Comparison of ENCODE assay signal across 10 cellular contexts in genomic region chr17:17007891-17008290, GRCh38. TPM values are rescaled to one million over a fixed set of nuclear protein-coding genes. Genes with fewer than 3 reads are reported as not detected.
A peak's percentile ranks its signal among the peaks of the same experiment; 100 is the strongest.
DNase-seq lines count a peak whose midpoint lies in the region; ATAC-seq, FAIRE-seq and TF ChIP-seq lines count a peak whose summit lies in the region.
"Not testable (repeated sequence)": the region's sequence is repeated elsewhere in the genome, so short reads cannot be mapped to it uniquely, and the experiment has no call there.
"Had no signal": no experiment of that assay in that cellular context is flagged by ENCODE, and none has a peak within 500 bp of the region (broad histone marks: within the 10 kb centered on the region; RNA-seq: fewer than 3 reads in every experiment).

No MANE protein-coding gene starts in this region.

- ATAC-seq in HepG2, result not testable (repeated sequence)

- POLR2A ChIA-PET in HepG2 (lab: Yijun Ruan, JAX), result interaction anchor here (0.6 kb wide), 1 partner anchor 36 kb away, joined by 3 read pairs; no protein-coding TSS in a partner anchor

- H3K27ac ChIP-seq in HepG2 (ENCODE audit: extremely low read length, insufficient read depth, low read length), result not testable (repeated sequence)

- H3K27me3 ChIP-seq in bronchial epithelial cell (ENCODE audit: control insufficient read depth, insufficient read depth, low read length), result not testable (repeated sequence)
- peaks cover 0 to 18% of the 10 kb centered on the region in 2 experiments; a peak in 3 of 5 replicates for H3K27me3 ChIP-seq in HepG2 (ENCODE audit: control insufficient read depth in 1 of 2, insufficient read depth in 2 of 2, low read length in 2 of 2)

- H3K9ac ChIP-seq in HepG2 (ENCODE audit: insufficient read depth, low read depth, low read length), result not testable (repeated sequence)

- not testable (repeated sequence) for H3K9me3 ChIP-seq in HepG2 (ENCODE audit: low read length)

- not testable (repeated sequence) for H3K4me2 ChIP-seq in HepG2 (ENCODE audit: low read depth, low read length)

- FAIRE-seq in bronchial epithelial cell (lab: Jason Lieb, UNC) (peak; percentile 94), HepG2 (lab: Jason Lieb, UNC) (peak; percentile 40)

- not testable (repeated sequence) for H4K20me1 ChIP-seq in HepG2 (ENCODE audit: insufficient read depth, low read length)

- not testable (repeated sequence) for TF ChIP-seq POLR2A in HepG2 (IDR thresholded peaks at IDR 0.05; ENCODE audit: insufficient read depth in 1 of 2, low read depth in 2 of 2, low read length in 2 of 2)

- H2AFZ ChIP-seq in HepG2 (ENCODE audit: low read length), result not testable (repeated sequence)

- intact Hi-C loops in HepG2 (cut with micrococcal nuclease; ENCODE audit: unreplicated experiment), result not testable (repeated sequence)

- CTCF ChIA-PET in HepG2 (lab: Yijun Ruan, JAX; ENCODE audit: low intra/inter-chr PET ratio, low total read pairs), result not testable (repeated sequence)

- H3K4me1 ChIP-seq in HepG2 (ENCODE audit: insufficient read depth, low read length), result not testable (repeated sequence)

- in situ Hi-C loops in HepG2 (cut with HindIII; ENCODE audit: extremely low pct_ligation_motif_present, low pct_unique_long_range_greater_than_20kb), result loop anchor here (10.0 kb wide), 1 partner anchor 307 kb away; no protein-coding TSS in a partner anchor

- not testable (repeated sequence) for H3K4me3 ChIP-seq in bronchial epithelial cell (ENCODE audit: low read depth, low read length); HepG2 (replicated peaks in 1 of 3; ENCODE audit: insufficient read depth in 1 of 3, low read depth in 2 of 3, low read length in 3 of 3)

- not testable (repeated sequence) for H3K79me2 ChIP-seq in HepG2 (ENCODE audit: insufficient read depth, low read length)

- not testable (repeated sequence) for TF ChIP-seq RAD21 in HepG2 (CRISPR knock-in tag; IDR thresholded peaks at IDR 0.05)

- TF ChIP-seq CTCF in bronchial epithelial cell (IDR thresholded peaks at IDR 0.05; ENCODE audit: insufficient read depth, low read length, severe bottlenecking); HepG2 (CRISPR knock-in tag; IDR thresholded peaks at IDR 0.05): not testable (repeated sequence)

- TF ChIP-seq EP300 in HepG2 (IDR thresholded peaks at IDR 0.05; ENCODE audit: low read depth in 2 of 2, low read length in 2 of 2); HepG2 (CRISPR knock-in tag; IDR thresholded peaks at IDR 0.05; ENCODE audit: borderline replicate concordance): not testable (repeated sequence)

- not testable (repeated sequence) for H3K36me3 ChIP-seq in bronchial epithelial cell (ENCODE audit: control insufficient read depth, insufficient read depth, low read length); HepG2 (replicated peaks in 1 of 2; ENCODE audit: control insufficient read depth in 1 of 2, insufficient read depth in 2 of 2, low read length in 2 of 2)

- BruUV-seq in HepG2 (replicated peaks; lab: Mats Ljungman, UMichigan), result not testable (repeated sequence)

- DNase-seq in COLO668 (lab: John Stamatoyannopoulos, UW; ENCODE audit: unreplicated experiment), result peak; percentile 72
- peak; percentile 9 to 47 (median 11) for DNase-seq in NCI-H1417 (lab: John Stamatoyannopoulos, UW)
- peak; percentile 48 for DNase-seq in NCI-H510A treated with DMSO at 0.1 percent for 48 hours (lab: John Stamatoyannopoulos, UW)
- peak; percentile 70 for DNase-seq in SHP77 treated with DMSO at 0.1 percent for 48 hours (lab: John Stamatoyannopoulos, UW)
- not testable (repeated sequence) for DNase-seq in bronchial epithelial cell (ENCODE audit: low read depth); HepG2 (ENCODE audit: low spot score)

- WGBS in HepG2 (ENCODE audit: low lambda C conversion rate), result no CpG with 5 or more reads among the region's 6 CpGs

RNA-seq across cellular contexts. Expression of gene MPRIP, which starts 34.4 kb away (rescaled TPM):
- 134 and 183 TPM in 2 replicates for total RNA-seq in bronchial epithelial cell
- total RNA-seq in HepG2 (2016; rRNA removed; fragmentation: Illumina TruSeq; extraction: Trizol), result 43.6 and 50.2 TPM in 2 replicates
- total RNA-seq in HepG2 (2016; cell fraction: cytosol; rRNA removed; fragmentation: Illumina TruSeq; extraction: Trizol; ENCODE audit: low read depth), result 15.5 and 22.4 TPM in 2 replicates
- total RNA-seq in HepG2 (2016; cell fraction: insoluble cytoplasmic fraction; rRNA removed; fragmentation: Illumina TruSeq; extraction: Trizol), result 35.4 and 49.2 TPM in 2 replicates
- total RNA-seq in HepG2 (2016; cell fraction: membrane; rRNA removed; fragmentation: Illumina TruSeq; extraction: Trizol), result 44.2 and 45.8 TPM in 2 replicates
- total RNA-seq in HepG2 (2016; cell fraction: nucleus; rRNA removed; fragmentation: Illumina TruSeq; extraction: Trizol), result 44.0 and 52.2 TPM in 2 replicates
- polyA plus RNA-seq in HepG2 (2011; rRNA removed), result 42.9 and 52.4 TPM in 2 replicates
- 27.7 and 33.6 TPM in 2 replicates for polyA plus RNA-seq in HepG2 (2011; cell fraction: cytosol; rRNA removed)
- polyA plus RNA-seq in HepG2 (2011; cell fraction: nucleus; rRNA removed), result 64.4 and 73.7 TPM in 2 replicates
- polyA plus RNA-seq in HepG2 (2012), result 45.3 and 47.7 TPM in 2 replicates
- polyA plus RNA-seq in HepG2 (2016; cell fraction: cytosol; fragmentation: Illumina TruSeq; extraction: Trizol; ENCODE audit: low read depth), result 21.2 and 23.7 TPM in 2 replicates
- 54.0 and 64.3 TPM in 2 replicates for polyA plus RNA-seq in HepG2 (2016; cell fraction: insoluble cytoplasmic fraction; fragmentation: Illumina TruSeq; extraction: Trizol; ENCODE audit: low read depth)
- 40.8 and 46.7 TPM in 2 replicates for polyA plus RNA-seq in HepG2 (2016; cell fraction: membrane; fragmentation: Illumina TruSeq; extraction: Trizol; ENCODE audit: low read depth)
- polyA plus RNA-seq in HepG2 (2016; cell fraction: nucleus; fragmentation: Illumina TruSeq; extraction: Trizol; ENCODE audit: insufficient read depth, low read depth), result 98.9 and 100 TPM in 2 replicates
- 85.4 and 275 TPM in 2 replicates for polyA minus RNA-seq in HepG2 (2011; rRNA and poly(A)+ RNA removed; ENCODE audit: low replicate concordance)
- 31.4 and 37.0 TPM in 2 replicates for polyA minus RNA-seq in HepG2 (2011; cell fraction: cytosol; rRNA and poly(A)+ RNA removed)
- 58.5 and 70.9 TPM in 2 replicates for polyA minus RNA-seq in HepG2 (2011; cell fraction: nucleus; rRNA and poly(A)+ RNA removed)

RNA-seq across cellular contexts. Expression of gene TNFRSF13B, which starts 36.0 kb away (rescaled TPM):
- total RNA-seq in bronchial epithelial cell, result not detected in 2 replicates
- not detected in 2 replicates for total RNA-seq in HepG2 (2016; rRNA removed; fragmentation: Illumina TruSeq; extraction: Trizol)
- not detected in 2 replicates for total RNA-seq in HepG2 (2016; cell fraction: cytosol; rRNA removed; fragmentation: Illumina TruSeq; extraction: Trizol; ENCODE audit: low read depth)
- total RNA-seq in HepG2 (2016; cell fraction: insoluble cytoplasmic fraction; rRNA removed; fragmentation: Illumina TruSeq; extraction: Trizol), result not detected in 2 replicates
- not detected in 2 replicates for total RNA-seq in HepG2 (2016; cell fraction: membrane; rRNA removed; fragmentation: Illumina TruSeq; extraction: Trizol)
- total RNA-seq in HepG2 (2016; cell fraction: nucleus; rRNA removed; fragmentation: Illumina TruSeq; extraction: Trizol), result not detected in 2 replicates
- not detected in 2 replicates for polyA plus RNA-seq in HepG2 (2011; rRNA removed)
- not detected in 2 replicates for polyA plus RNA-seq in HepG2 (2011; cell fraction: cytosol; rRNA removed)
- polyA plus RNA-seq in HepG2 (2011; cell fraction: nucleus; rRNA removed), result not detected in 2 replicates
- polyA plus RNA-seq in HepG2 (2012), result not detected in 2 replicates
- polyA plus RNA-seq in HepG2 (2016; cell fraction: cytosol; fragmentation: Illumina TruSeq; extraction: Trizol; ENCODE audit: low read depth), result not detected in 2 replicates
- not detected in 2 replicates for polyA plus RNA-seq in HepG2 (2016; cell fraction: insoluble cytoplasmic fraction; fragmentation: Illumina TruSeq; extraction: Trizol; ENCODE audit: low read depth)
- not detected in 2 replicates for polyA plus RNA-seq in HepG2 (2016; cell fraction: membrane; fragmentation: Illumina TruSeq; extraction: Trizol; ENCODE audit: low read depth)
- not detected in 2 replicates for polyA plus RNA-seq in HepG2 (2016; cell fraction: nucleus; fragmentation: Illumina TruSeq; extraction: Trizol; ENCODE audit: insufficient read depth, low read depth)
- polyA minus RNA-seq in HepG2 (2011; rRNA and poly(A)+ RNA removed; ENCODE audit: low replicate concordance), result 0.09 TPM in 1 of 2 replicates, not detected in the other
- not detected in 2 replicates for polyA minus RNA-seq in HepG2 (2011; cell fraction: cytosol; rRNA and poly(A)+ RNA removed)
- polyA minus RNA-seq in HepG2 (2011; cell fraction: nucleus; rRNA and poly(A)+ RNA removed), result not detected in 2 replicates
- total RNA-seq: CD8-positive, alpha-beta memory T cell; Daoy; GM23248 had no signal
- polyA plus RNA-seq: AG04450; CD8-positive, alpha-beta memory T cell; GM23248 had no signal
